In genomic region chr1:28976254-28976653, GRCh38 we compare ENCODE assay signal across 19 cellular contexts.
DNase-seq lines count a peak whose midpoint lies in the region; ATAC-seq and TF ChIP-seq lines count a peak whose summit lies in the region.
"Had no signal": no experiment of that assay in that cellular context is flagged by ENCODE, and none has a peak within 500 bp of the region (broad histone marks: within the 10 kb centered on the region; RNA-seq: fewer than 3 reads in every experiment).

No MANE protein-coding gene starts in this region.

- H3K4me3 Mint-ChIP-seq in activated naive CD8-positive, alpha-beta T cell = no peak overlapping the region
- H3K4me3 Mint-ChIP-seq in activated naive CD8-positive, alpha-beta T cell treated with anti-CD3 and anti-CD28 coated beads, Interleukin-2, amount 50 U/mL, for 24 hours = no peak overlapping the region
- no peak overlapping the region for H3K4me3 Mint-ChIP-seq in memory B cell
- H3K4me3 Mint-ChIP-seq: CD14-positive monocyte; CD8-positive, alpha-beta T cell; GM23338 had no signal

- POLR2A ChIA-PET in HEK293 (lab: Yijun Ruan, JAX) = no interaction called here

- peaks cover 12% of the 10 kb centered on the region for H3K4me1 ChIP-seq in HEK293 (ENCODE audit: control insufficient read depth, insufficient read depth, low read length)
- H3K4me1 ChIP-seq in effector memory CD4-positive, alpha-beta T cell (ENCODE audit: control insufficient read depth, insufficient read depth, low read length, poor library complexity, severe bottlenecking) = peaks cover 9% of the 10 kb centered on the region
- H3K4me1 ChIP-seq: BLaER1 had no signal

- H3K27me3 ChIP-seq in effector memory CD4-positive, alpha-beta T cell (replicated peaks; ENCODE audit: control insufficient read depth, insufficient read depth, low read length, poor library complexity, severe bottlenecking) = no peaks in the 10 kb centered on the region
- H3K27me3 ChIP-seq: BLaER1 had no signal

- H3K27me3 Mint-ChIP-seq in activated naive CD8-positive, alpha-beta T cell = no peaks in the 10 kb centered on the region
- H3K27me3 Mint-ChIP-seq in activated naive CD8-positive, alpha-beta T cell treated with anti-CD3 and anti-CD28 coated beads, Interleukin-2, amount 50 U/mL, for 24 hours = no peaks in the 10 kb centered on the region
- H3K27me3 Mint-ChIP-seq in memory B cell = no peaks in the 10 kb centered on the region

- no peaks in the 10 kb centered on the region for H3K9me3 ChIP-seq in HEK293 (ENCODE audit: control insufficient read depth, insufficient read depth, low read depth, low read length)
- no peaks in the 10 kb centered on the region for H3K9me3 ChIP-seq in effector memory CD4-positive, alpha-beta T cell (ENCODE audit: control insufficient read depth, low read length)
- H3K9me3 ChIP-seq: BLaER1 had no signal

- H3K36me3 Mint-ChIP-seq in activated naive CD8-positive, alpha-beta T cell = peaks cover 9% of the 10 kb centered on the region
- peaks cover 7% of the 10 kb centered on the region for H3K36me3 Mint-ChIP-seq in activated naive CD8-positive, alpha-beta T cell treated with anti-CD3 and anti-CD28 coated beads, Interleukin-2, amount 50 U/mL, for 24 hours (ENCODE audit: low read depth)
- peaks cover 6% of the 10 kb centered on the region for H3K36me3 Mint-ChIP-seq in memory B cell

- no peak overlapping the region for H3K27ac ChIP-seq in HEK293 (ENCODE audit: extremely low read depth, low read depth, low read length)
- no peak overlapping the region for H3K27ac ChIP-seq in effector memory CD4-positive, alpha-beta T cell (ENCODE audit: insufficient read depth, low read length, poor library complexity, severe bottlenecking)
- H3K27ac ChIP-seq: BLaER1 had no signal

- no peak for DNase-seq in activated naive CD8-positive, alpha-beta T cell treated with anti-CD3 and anti-CD28 coated beads, Interleukin-2, amount 50 U/mL, for 24 hours
- DNase-seq in EH (ENCODE audit: low read depth) (peak; percentile 42), memory B cell (ENCODE audit: low spot score in 2 of 2) (no peak), COLO829 (ENCODE audit: low spot score) (no peak)
- DNase-seq in effector memory CD4-positive, alpha-beta T cell = no peak
- DNase-seq: 8988T; CD8-positive, alpha-beta T cell; COR-L47; DMS 273 treated with DMSO at 0.1 percent for 48 hours; DMS53; DND-41; GF-D8; HCEC 1CT had no signal

- no peak overlapping the region for H3K4me3 ChIP-seq in HEK293 (ENCODE audit: low read depth, low read length)
- H3K4me3 ChIP-seq in effector memory CD4-positive, alpha-beta T cell (ENCODE audit: insufficient read depth, low read depth, low read length, poor library complexity, severe bottlenecking) = no peak overlapping the region
- H3K4me3 ChIP-seq: BLaER1, GM23338 had no signal

- no peaks in the 10 kb centered on the region; a peak in 1 of 3 replicates for H3K36me3 ChIP-seq in HEK293 (ENCODE audit: control insufficient read depth in 2 of 2, insufficient read depth in 1 of 2, low read length in 2 of 2)
- peaks cover 5% of the 10 kb centered on the region for H3K36me3 ChIP-seq in effector memory CD4-positive, alpha-beta T cell (ENCODE audit: control insufficient read depth, insufficient read depth, low read length)

- no peaks in the 10 kb centered on the region for H3K9me3 Mint-ChIP-seq in activated naive CD8-positive, alpha-beta T cell (ENCODE audit: low read depth)
- H3K9me3 Mint-ChIP-seq in activated naive CD8-positive, alpha-beta T cell treated with anti-CD3 and anti-CD28 coated beads, Interleukin-2, amount 50 U/mL, for 24 hours = no peaks in the 10 kb centered on the region
- no peaks in the 10 kb centered on the region for H3K9me3 Mint-ChIP-seq in memory B cell
- H3K9me3 Mint-ChIP-seq: CD8-positive, alpha-beta T cell; GM23338 had no signal

- no peak for TF ChIP-seq CTCF in HEK293 (tag by site-specific recombination; IDR thresholded peaks at IDR 0.05)

- peak overlapping the region; percentile 56 for H3K27ac Mint-ChIP-seq in activated naive CD8-positive, alpha-beta T cell
- H3K27ac Mint-ChIP-seq in activated naive CD8-positive, alpha-beta T cell treated with anti-CD3 and anti-CD28 coated beads, Interleukin-2, amount 50 U/mL, for 24 hours = no peak overlapping the region
- H3K27ac Mint-ChIP-seq in memory B cell = peak overlapping the region; percentile 79

- CTCF ChIA-PET in HEK293 (lab: Yijun Ruan, JAX) = no interaction called here

- no peak for ATAC-seq in activated naive CD8-positive, alpha-beta T cell treated with anti-CD3 and anti-CD28 coated beads, Interleukin-2, amount 50 U/mL, for 24 hours
- ATAC-seq in memory B cell (ENCODE audit: low read depth) (no peak), HG03432 (IDR thresholded peaks at IDR 0.05; ENCODE audit: unreplicated experiment) (no peak)
- ATAC-seq: CD8-positive, alpha-beta T cell; GM23338 had no signal

- peaks cover 80% of the 10 kb centered on the region for H3K4me1 Mint-ChIP-seq in activated naive CD8-positive, alpha-beta T cell (ENCODE audit: low read depth)
- H3K4me1 Mint-ChIP-seq in activated naive CD8-positive, alpha-beta T cell treated with anti-CD3 and anti-CD28 coated beads, Interleukin-2, amount 50 U/mL, for 24 hours = peaks cover 74% of the 10 kb centered on the region
- H3K4me1 Mint-ChIP-seq in memory B cell = peaks cover 37% of the 10 kb centered on the region

TF ChIP-seq in HEK293, 187 proteins besides CTCF, POLR2A, EP300 and RAD21:
- no peak for TF ChIP-seq ZNF121 (tag by site-specific recombination; IDR thresholded peaks at IDR 0.05)
- TF ChIP-seq OSR2 (tag by site-specific recombination; IDR thresholded peaks at IDR 0.05) = peak; percentile 49
- TF ChIP-seq TCF7L2 (IDR thresholded peaks at IDR 0.05; ENCODE audit: borderline replicate concordance, low read depth, low read length) = no peak
- no peak for TF ChIP-seq EGR2 (tag by site-specific recombination; IDR thresholded peaks at IDR 0.05; ENCODE audit: low read depth)
- peak; percentile 27; the same call in 1 of the 2 replicates for TF ChIP-seq ZNF362 (tag by site-specific recombination; IDR thresholded peaks at IDR 0.05)
- no peak for TF ChIP-seq ZBTB48 (tag by site-specific recombination; IDR thresholded peaks at IDR 0.05)
- 0 out of 2 replicates have a peak, but pooled peaks have one; percentile 26 for TF ChIP-seq ZNF639 (tag by site-specific recombination; IDR thresholded peaks at IDR 0.05)
- TF ChIP-seq SETDB1 (IDR thresholded peaks at IDR 0.05; ENCODE audit: insufficient read length, low read length) = peak; percentile 46
- TF ChIP-seq SP7 (tag by site-specific recombination; IDR thresholded peaks at IDR 0.05) = 0 out of 2 replicates have a peak, but pooled peaks have one; percentile 12
TF ChIP-seq in HEK293: peak in this region for 5.
